Comparison of ENCODE assay signal across 9 cellular contexts in the genomic region with DNA sequence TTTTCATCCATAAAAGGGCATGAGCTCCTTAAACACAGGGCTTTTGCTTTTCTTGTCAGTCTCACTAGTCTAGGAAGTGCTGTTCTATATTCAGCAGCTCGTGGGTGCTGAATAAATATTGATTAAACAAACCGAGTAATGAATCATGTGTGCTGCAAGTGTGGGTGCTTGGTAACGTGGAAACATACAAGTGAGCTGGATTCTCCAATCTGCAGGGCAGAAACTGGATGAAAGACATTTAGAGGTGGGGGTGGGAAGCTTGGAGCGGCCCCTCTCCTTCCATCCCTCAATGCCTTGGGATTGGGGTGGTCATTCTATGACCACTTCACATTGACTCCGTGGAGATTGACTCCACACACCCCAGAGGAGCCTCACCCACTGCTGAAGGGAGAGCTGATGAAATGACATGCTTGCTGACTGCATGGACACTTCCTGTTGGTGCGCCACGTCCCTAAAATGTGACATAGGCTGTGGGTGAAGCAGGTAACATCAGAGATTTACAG.
A peak's percentile ranks its signal among the peaks of the same experiment; 100 is the strongest.
DNase-seq lines count a peak whose midpoint lies in the region; ATAC-seq and TF ChIP-seq lines count a peak whose summit lies in the region.
"Had no signal": no experiment of that assay in that cellular context is flagged by ENCODE, and none has a peak within 500 bp of the region (broad histone marks: within the 10 kb centered on the region; RNA-seq: fewer than 3 reads in every experiment).

No MANE protein-coding gene starts in this region.

- no peaks in the 10 kb centered on the region for H3K27me3 Mint-ChIP-seq in activated T-helper 17 cell treated with anti-CD3 and anti-CD28 coated beads, Interleukin-2, amount 50 U/mL, for 72 hours
- H3K27me3 Mint-ChIP-seq in memory B cell (no peaks in the 10 kb centered on the region), type B pancreatic cell (peaks cover 7% of the 10 kb centered on the region)

- peaks cover 98% of the 10 kb centered on the region for H3K36me3 Mint-ChIP-seq in activated T-helper 17 cell treated with anti-CD3 and anti-CD28 coated beads, Interleukin-2, amount 50 U/mL, for 72 hours (ENCODE audit: low read depth)
- H3K36me3 Mint-ChIP-seq in memory B cell: peaks cover 35% of the 10 kb centered on the region
- peaks cover 4% of the 10 kb centered on the region for H3K36me3 Mint-ChIP-seq in type B pancreatic cell

- peak; percentile 63 for ATAC-seq in activated T-helper 17 cell treated with anti-CD3 and anti-CD28 coated beads, Interleukin-2, amount 50 U/mL, for 72 hours (replicated peaks)
- ATAC-seq in memory B cell (ENCODE audit: low read depth): peak; percentile 22
- ATAC-seq: gastrocnemius medialis had no signal

- peaks cover 79% of the 10 kb centered on the region for H3K4me1 Mint-ChIP-seq in activated T-helper 17 cell treated with anti-CD3 and anti-CD28 coated beads, Interleukin-2, amount 50 U/mL, for 72 hours
- peaks cover 64% of the 10 kb centered on the region for H3K4me1 Mint-ChIP-seq in memory B cell
- peaks cover 4% of the 10 kb centered on the region for H3K4me1 Mint-ChIP-seq in type B pancreatic cell (ENCODE audit: unreplicated experiment)

- peak overlapping the region; percentile 78 for H3K4me3 Mint-ChIP-seq in activated T-helper 17 cell treated with anti-CD3 and anti-CD28 coated beads, Interleukin-2, amount 50 U/mL, for 72 hours
- H3K4me3 Mint-ChIP-seq in memory B cell (peak overlapping the region; percentile 22), type B pancreatic cell (no peak overlapping the region)

- H3K27ac Mint-ChIP-seq in activated T-helper 17 cell treated with anti-CD3 and anti-CD28 coated beads, Interleukin-2, amount 50 U/mL, for 72 hours: peak overlapping the region; percentile 97
- peak overlapping the region; percentile 84 for H3K27ac Mint-ChIP-seq in memory B cell
- peak overlapping the region; percentile 32 for H3K27ac Mint-ChIP-seq in type B pancreatic cell

- TF ChIP-seq CTCF in type B pancreatic cell (conservative IDR thresholded peaks at IDR 0.05): no peak

- H3K9me3 Mint-ChIP-seq in activated T-helper 17 cell treated with anti-CD3 and anti-CD28 coated beads, Interleukin-2, amount 50 U/mL, for 72 hours: no peaks in the 10 kb centered on the region
- H3K9me3 Mint-ChIP-seq in memory B cell (no peaks in the 10 kb centered on the region), type B pancreatic cell (no peaks in the 10 kb centered on the region)

- DNase-seq in activated naive CD4-positive, alpha-beta T cell treated with Interleukin-2 at 50 U/mL for 16 hours: peak; percentile 66
- DNase-seq in activated naive CD4-positive, alpha-beta T cell (lab: John Stamatoyannopoulos, UW): no peak
- DNase-seq in memory B cell (ENCODE audit: low spot score in 2 of 2) (no peak), type B pancreatic cell (ENCODE audit: extremely low spot score, unreplicated experiment) (no peak), iPS-NIHi7 (ENCODE audit: extremely low spot score) (no peak), OCI-M2 (lab: John Stamatoyannopoulos, UW; ENCODE audit: unreplicated experiment) (no peak), NCI-H345 (lab: John Stamatoyannopoulos, UW) (no peak)

Comparison
In these comparisons a context has a peak if more than half of its experiments do, and no peak if none do; other contexts are left out.
1. H3K27ac Mint-ChIP-seq: peak in every context shown above with its lines; median percentile 97 in activated T-helper 17 cell treated with anti-CD3 and anti-CD28 coated beads, Interleukin-2, amount 50 U/mL, for 72 hours; 84 in memory B cell; 32 in type B pancreatic cell.